In genomic region chr5:74873525-74874249, GRCh38 we compare ENCODE assay signal across 7 cellular contexts.
"Had no signal": no experiment of that assay in that cellular context is flagged by ENCODE, and none has a peak within 500 bp of the region (broad histone marks: within the 10 kb centered on the region; RNA-seq: fewer than 3 reads in every experiment).

No MANE protein-coding gene starts in this region.

- H3K36me3 ChIP-seq: HAP-1 had no signal

- H3K9me3 ChIP-seq: HAP-1 had no signal

- H3K27ac ChIP-seq: GM23248 had no signal

- H2AFZ ChIP-seq: GM23248 had no signal

- ATAC-seq: HCT116 had no signal

- H3K4me3 ChIP-seq: GM23248, HAP-1 had no signal

- FAIRE-seq: HTR-8/SVneo had no signal

- H3K9ac ChIP-seq: GM23248 had no signal

- DNase-seq: GM23248, GOT3, H7, KG1 had no signal
